ENCODE assay signal across 18 cellular contexts in the genomic region with DNA sequence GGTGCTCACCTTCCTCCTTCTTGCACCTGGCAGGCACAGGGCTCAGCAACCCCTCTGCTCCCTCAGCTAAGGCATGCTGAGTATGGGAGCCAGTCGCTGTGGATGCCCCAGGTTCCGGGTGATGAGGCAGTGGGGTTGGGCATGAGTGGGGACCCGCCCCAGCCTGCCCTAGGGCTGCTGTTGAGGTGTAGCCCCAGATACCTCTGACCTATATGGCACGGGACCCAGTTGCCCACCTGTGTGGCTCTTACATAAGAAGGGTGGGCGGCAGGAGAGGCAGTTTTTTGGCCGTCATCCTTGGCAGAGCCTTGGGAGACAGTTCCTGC. TPM values are rescaled to one million over a fixed set of nuclear protein-coding genes. Genes with fewer than 3 reads are reported as not detected.
"Had no signal": no experiment of that assay in that cellular context is flagged by ENCODE, and none has a peak within 500 bp of the region (broad histone marks: within the 10 kb centered on the region; RNA-seq: fewer than 3 reads in every experiment).

No MANE protein-coding gene starts in this region.

- H3K9me3 Mint-ChIP-seq: activated CD4-positive, alpha-beta memory T cell treated with anti-CD3 and anti-CD28 coated beads, Interleukin-2, amount 10 ng/mL, durations not matched to agents 7 days and 5 days; activated naive CD8-positive, alpha-beta T cell treated with anti-CD3 and anti-CD28 coated beads, Interleukin-2, amount 50 U/mL, for 24 hours; activated T-helper 1 cell treated with anti-CD3 and anti-CD28 coated beads, Interleukin-12 subunit alpha, Interleukin-12 subunit beta, Interleukin-2, Interleukin-4 antibody, amounts not matched to agents 30 ng/mL and 10 ng/mL and 1 ng/mL, durations not matched to agents 14 hours and 24 hours and 36 hours; effector memory CD8-positive, alpha-beta T cell; naive B cell; stimulated activated naive B cell treated with anti-CD40 and anti-IgM and Interleukin-4, amounts not matched to agents 10 μg/mL and 1 μg/mL and 100 μg/mL, for 72 hours had no signal

- H3K4me1 Mint-ChIP-seq: activated CD4-positive, alpha-beta memory T cell treated with anti-CD3 and anti-CD28 coated beads, Interleukin-2, amount 10 ng/mL, durations not matched to agents 7 days and 5 days; activated CD4-positive, alpha-beta T cell treated with anti-CD3 and anti-CD28 coated beads for 36 hours; activated naive CD8-positive, alpha-beta T cell treated with anti-CD3 and anti-CD28 coated beads, Interleukin-2, amount 50 U/mL, for 24 hours; naive B cell; stimulated activated naive B cell treated with anti-CD40 and anti-IgM and Interleukin-4, amounts not matched to agents 10 μg/mL and 1 μg/mL and 100 μg/mL, for 72 hours had no signal

- H3K36me3 Mint-ChIP-seq: naive B cell; stimulated activated naive B cell treated with anti-CD40 and anti-IgM and Interleukin-4, amounts not matched to agents 10 μg/mL and 1 μg/mL and 100 μg/mL, for 72 hours had no signal

- H3K36me3 ChIP-seq: colonic mucosa, lower lobe of right lung, neutrophil had no signal

- H3K27me3 Mint-ChIP-seq: activated naive CD8-positive, alpha-beta T cell treated with anti-CD3 and anti-CD28 coated beads, Interleukin-2, amount 50 U/mL, for 24 hours had no signal

- H3K9me3 ChIP-seq: colonic mucosa, lower lobe of right lung, neutrophil had no signal

- ATAC-seq: activated CD4-positive, alpha-beta T cell treated with anti-CD3 and anti-CD28 coated beads for 36 hours; activated naive CD8-positive, alpha-beta T cell treated with anti-CD3 and anti-CD28 coated beads, Interleukin-2, amount 50 U/mL, for 24 hours; effector memory CD8-positive, alpha-beta T cell; lower lobe of right lung; stimulated activated naive B cell treated with anti-CD40 and anti-IgM and Interleukin-4, amounts not matched to agents 10 μg/mL and 1 μg/mL and 100 μg/mL, for 72 hours had no signal

- H3K27me3 ChIP-seq: colonic mucosa, neutrophil had no signal

- DNase-seq: activated CD4-positive, alpha-beta memory T cell treated with anti-CD3 and anti-CD28 coated beads, Interleukin-2, amount 10 ng/mL, durations not matched to agents 7 days and 5 days; activated CD4-positive, alpha-beta T cell treated with anti-CD3 and anti-CD28 coated beads for 36 hours; activated CD8-positive, alpha-beta memory T cell treated with anti-CD3 and anti-CD28 coated beads, Interleukin-2, amount 50 U/mL, for 48 hours; activated naive CD4-positive, alpha-beta T cell treated with Interleukin-2 at 50 U/mL for 16 hours; activated naive CD8-positive, alpha-beta T cell treated with anti-CD3 and anti-CD28 coated beads, Interleukin-2, amount 50 U/mL, for 24 hours; colonic mucosa; effector memory CD8-positive, alpha-beta T cell; hippocampal formation; left cardiac atrium; lower lobe of right lung; naive B cell; stimulated activated CD4-positive, alpha-beta T cell treated with anti-CD3 and anti-CD28 coated beads, Interleukin-2, amount 100 ng/mL, for 24 hours; stimulated activated naive B cell treated with anti-CD40 and anti-IgM and Interleukin-4, amounts not matched to agents 10 μg/mL and 1 μg/mL and 100 μg/mL, for 72 hours; T-helper 9 cell had no signal

- H3K27ac Mint-ChIP-seq: activated CD4-positive, alpha-beta memory T cell treated with anti-CD3 and anti-CD28 coated beads, Interleukin-2, amount 10 ng/mL, durations not matched to agents 7 days and 5 days; activated CD4-positive, alpha-beta T cell treated with anti-CD3 and anti-CD28 coated beads for 36 hours; activated naive CD8-positive, alpha-beta T cell treated with anti-CD3 and anti-CD28 coated beads, Interleukin-2, amount 50 U/mL, for 24 hours; activated T-helper 1 cell treated with anti-CD3 and anti-CD28 coated beads, Interleukin-12 subunit alpha, Interleukin-12 subunit beta, Interleukin-2, Interleukin-4 antibody, amounts not matched to agents 30 ng/mL and 10 ng/mL and 1 ng/mL, durations not matched to agents 14 hours and 24 hours and 36 hours; effector memory CD8-positive, alpha-beta T cell; naive B cell; stimulated activated naive B cell treated with anti-CD40 and anti-IgM and Interleukin-4, amounts not matched to agents 10 μg/mL and 1 μg/mL and 100 μg/mL, for 72 hours had no signal

- H3K4me3 Mint-ChIP-seq: activated CD4-positive, alpha-beta memory T cell treated with anti-CD3 and anti-CD28 coated beads, Interleukin-2, amount 10 ng/mL, durations not matched to agents 7 days and 5 days; activated CD4-positive, alpha-beta T cell treated with anti-CD3 and anti-CD28 coated beads for 36 hours; activated naive CD8-positive, alpha-beta T cell treated with anti-CD3 and anti-CD28 coated beads, Interleukin-2, amount 50 U/mL, for 24 hours; activated T-helper 1 cell treated with anti-CD3 and anti-CD28 coated beads, Interleukin-12 subunit alpha, Interleukin-12 subunit beta, Interleukin-2, Interleukin-4 antibody, amounts not matched to agents 30 ng/mL and 10 ng/mL and 1 ng/mL, durations not matched to agents 14 hours and 24 hours and 36 hours; effector memory CD8-positive, alpha-beta T cell; naive B cell; stimulated activated naive B cell treated with anti-CD40 and anti-IgM and Interleukin-4, amounts not matched to agents 10 μg/mL and 1 μg/mL and 100 μg/mL, for 72 hours had no signal

- H3K4me1 ChIP-seq: lower lobe of right lung had no signal

- H3K27ac ChIP-seq: colonic mucosa, lower lobe of right lung, neutrophil had no signal

- H3K4me3 ChIP-seq: colonic mucosa, lower lobe of right lung had no signal

RNA-seq across cellular contexts. Expression of a gene that starts 21.0 kb away (rescaled TPM):
- total RNA-seq: activated CD4-positive, alpha-beta memory T cell treated with anti-CD3 and anti-CD28 coated beads, Interleukin-2, amount 10 ng/mL, durations not matched to agents 7 days and 5 days; astrocyte; subcutaneous adipose tissue had no signal
